In genomic region chr3:59262076-59262498, GRCh38 we compare ENCODE assay signal across 13 cellular contexts.
DNase-seq lines count a peak whose midpoint lies in the region; ATAC-seq and TF ChIP-seq lines count a peak whose summit lies in the region.
"Had no signal": no experiment of that assay in that cellular context is flagged by ENCODE, and none has a peak within 500 bp of the region (broad histone marks: within the 10 kb centered on the region; RNA-seq: fewer than 3 reads in every experiment).

No MANE protein-coding gene starts in this region.

- H4K20me1 ChIP-seq in DOHH2 (ENCODE audit: control insufficient read depth, insufficient read depth, low read depth, low read length), result no peaks in the 10 kb centered on the region

- H3K9me3 ChIP-seq in DOHH2 (ENCODE audit: control insufficient read depth, insufficient read depth, low read length), result peaks cover 24% of the 10 kb centered on the region; the same call in 1 of the 2 replicates
- H3K9me3 ChIP-seq: vagina had no signal

- DNase-seq in stimulated activated CD4-positive, alpha-beta T cell treated with anti-CD3 and anti-CD28 coated beads, Interleukin-4, amount 100 ng/mL, for 24 hours, result no peak
- no peak for DNase-seq in Kasumi-1 (lab: John Stamatoyannopoulos, UW)
- DNase-seq in NCI-H2081 (lab: John Stamatoyannopoulos, UW), result no peak
- no peak for DNase-seq in activated CD4-positive, alpha-beta T cell treated with anti-CD3 and anti-CD28 coated beads for 1 hour
- DNase-seq: ACHN; activated CD4-positive, alpha-beta T cell treated with anti-CD3 and anti-CD28 coated beads, Interleukin-2, amount 50 U/mL, for 1 hour; NCI-H1417 treated with DMSO at 0.1 percent for 48 hours; RPMI8226 had no signal

- no peaks in the 10 kb centered on the region for H3K27me3 ChIP-seq in DOHH2 (ENCODE audit: control insufficient read depth, low read length)
- H3K27me3 ChIP-seq: vagina had no signal

- peak overlapping the region; percentile 64 for H3K4me2 ChIP-seq in DOHH2 (ENCODE audit: low read length)

- peaks cover 28% of the 10 kb centered on the region for H3K4me1 ChIP-seq in DOHH2 (ENCODE audit: control insufficient read depth, low read length)
- H3K4me1 ChIP-seq: vagina had no signal

- peaks cover 8% of the 10 kb centered on the region for H3K36me3 ChIP-seq in DOHH2 (ENCODE audit: control insufficient read depth, low read length)
- H3K36me3 ChIP-seq: vagina had no signal

- H3K9me2 ChIP-seq in DOHH2 (replicated peaks; ENCODE audit: control insufficient read depth, low read length), result no peaks in the 10 kb centered on the region

- peak overlapping the region; percentile 42 for H3K4me3 ChIP-seq in DOHH2 (ENCODE audit: low read length)
- H3K4me3 ChIP-seq: vagina had no signal

- peaks cover 4% of the 10 kb centered on the region; the same call in 1 of the 2 replicates for H3F3A ChIP-seq in DOHH2 (ENCODE audit: control insufficient read depth, insufficient read depth)

- H3K79me2 ChIP-seq in DOHH2 (ENCODE audit: control insufficient read depth, low read length), result no peaks in the 10 kb centered on the region

- peak overlapping the region; percentile 81 for H3K27ac ChIP-seq in DOHH2 (ENCODE audit: low read depth, low read length)
- H3K27ac ChIP-seq: vagina had no signal

- peak; percentile 91 for ATAC-seq in GM19043 (IDR thresholded peaks at IDR 0.05; ENCODE audit: low read depth, unreplicated experiment)
- ATAC-seq in HG02610 (IDR thresholded peaks at IDR 0.05; ENCODE audit: unreplicated experiment), result peak; percentile 75
- peak; percentile 90 for ATAC-seq in HG03378 (IDR thresholded peaks at IDR 0.05; ENCODE audit: unreplicated experiment)

- no peak for TF ChIP-seq CTCF in DOHH2 (IDR thresholded peaks at IDR 0.05; ENCODE audit: low read depth, low read length, poor library complexity, severe bottlenecking)
